ENCODE assay signal across 8 cellular contexts in genomic region chr11:64357904-64358535, GRCh38. TPM values are rescaled to one million over a fixed set of nuclear protein-coding genes. Genes with fewer than 3 reads are reported as not detected.
DNase-seq lines count a peak whose midpoint lies in the region; ATAC-seq, FAIRE-seq and TF ChIP-seq lines count a peak whose summit lies in the region.

No MANE protein-coding gene starts in this region.

- peak overlapping the region; percentile 93 for H2BK120ac ChIP-seq in IMR-90 (ENCODE audit: low read depth, low read length)

- H3K4me1 ChIP-seq in A549 (peaks cover 50% of the 10 kb centered on the region), IMR-90 (ENCODE audit: control insufficient read depth, insufficient read depth, low read length) (peaks cover 27% of the 10 kb centered on the region)

- peak overlapping the region; percentile 49; the same call in 1 of the 2 replicates for H2BK20ac ChIP-seq in IMR-90 (ENCODE audit: low read depth, low read length)

- peak overlapping the region; percentile 86 to 98 for H3K27ac ChIP-seq in A549
- H3K27ac ChIP-seq in IMR-90 (ENCODE audit: insufficient read depth, low read length), result peak overlapping the region; percentile 91

- dilution Hi-C loops in IMR-90 (cut with HindIII; ENCODE audit: low sequenced_read_pairs, unreplicated experiment), result no loop called here

- ATAC-seq in A549 (peak; percentile 27 to 52), IMR-90 (ENCODE audit: low read depth) (no peak), HG03469 (IDR thresholded peaks at IDR 0.05; ENCODE audit: unreplicated experiment) (no peak)
- peak; percentile 52 for ATAC-seq in stimulated activated naive CD8-positive, alpha-beta T cell treated with anti-CD3 and anti-CD28 coated beads, Interleukin-15, amount 100 ng/mL, for 72 hours

- FAIRE-seq in A549 (lab: Jason Lieb, UNC), result no peak

- DNase-seq in A549 (ENCODE audit: low read depth in 1 of 2, low spot score in 1 of 2), result peak; percentile 56 to 58
- no peak for DNase-seq in IMR-90
- peak; percentile 28 for DNase-seq in activated T-helper 2 cell treated with anti-CD3 and anti-CD28 coated beads, Interferon-gamma antibody, Interleukin-2, Interleukin-4, amounts not matched to agents 10 μg/mL and 5 μg/mL and 100 μg/mL, durations not matched to agents 14 hours and 24 hours and 36 hours (ENCODE audit: low spot score)
- DNase-seq in kidney tubule cell (ENCODE audit: low spot score), result peak; percentile 75
- peak; percentile 36 to 46 for DNase-seq in stimulated activated naive CD8-positive, alpha-beta T cell treated with anti-CD3 and anti-CD28 coated beads, Interleukin-15, amount 100 ng/mL, for 72 hours
- DNase-seq in NCI-H2107 treated with DMSO at 0.1 percent for 48 hours (lab: John Stamatoyannopoulos, UW; ENCODE audit: unreplicated experiment), result no peak
- DNase-seq in NAMALWA (ENCODE audit: low spot score), result no peak

- TF ChIP-seq CTCF in A549 (IDR thresholded peaks at IDR 0.05) (no peak), IMR-90 (conservative IDR thresholded peaks at IDR 0.05; ENCODE audit: low read depth, low read length) (no peak)

- peak overlapping the region; percentile 90 for H3K23ac ChIP-seq in IMR-90 (ENCODE audit: low read depth, low read length)

- H3K9me3 Mint-ChIP-seq in activated T-helper 2 cell treated with anti-CD3 and anti-CD28 coated beads, Interferon-gamma antibody, Interleukin-2, Interleukin-4, amounts not matched to agents 10 μg/mL and 5 μg/mL and 100 μg/mL, durations not matched to agents 14 hours and 24 hours and 36 hours, result no peaks in the 10 kb centered on the region
- no peaks in the 10 kb centered on the region for H3K9me3 Mint-ChIP-seq in stimulated activated naive CD8-positive, alpha-beta T cell treated with anti-CD3 and anti-CD28 coated beads, Interleukin-15, amount 100 ng/mL, for 72 hours

- H3K79me1 ChIP-seq in IMR-90 (ENCODE audit: low read depth in 1 of 2, low read length in 2 of 2), result peaks cover 6 to 52% of the 10 kb centered on the region in 2 experiments

- H4K8ac ChIP-seq in IMR-90 (ENCODE audit: low read depth in 2 of 2, low read length in 2 of 2), result peak overlapping the region; percentile 94 to 97

- in situ Hi-C loops in IMR-90 (cut with MboI; ENCODE audit: low sequenced_read_pairs), result no loop called here

- H3K4me2 ChIP-seq in A549 (peak overlapping the region; percentile 87), IMR-90 (ENCODE audit: low read depth, low read length) (peak overlapping the region; percentile 82)

- WGBS in A549 (ENCODE audit: missing lambda C conversion rate), result 23% methylated on average over 6 of the region's 13 CpGs
- WGBS in IMR-90 (ENCODE audit: extremely low coverage in 2 of 2, insufficient read length in 1 of 2), 2 experiments, result 38% methylated on average over 3 of the region's 13 CpGs; no CpG with 5 or more reads in 1 of the 2 experiments

- H2BK5ac ChIP-seq in IMR-90 (ENCODE audit: low read depth, low read length, poor library complexity, severe bottlenecking), result peak overlapping the region; percentile 92

- H3K36me3 ChIP-seq in IMR-90 (ENCODE audit: control insufficient read depth, insufficient read depth, low read length), result peaks cover 18% of the 10 kb centered on the region

- H3K4me3 ChIP-seq in A549 (peak overlapping the region; percentile 73), IMR-90 (ENCODE audit: insufficient read depth, low read depth, low read length) (no peak overlapping the region)

- POLR2A ChIA-PET in A549 (lab: Yijun Ruan, JAX) (interaction anchor here (0.5 to 4.6 kb wide), 2 partner anchors 40 to 57 kb away, joined by 3 to 50 read pairs; partner anchors contain the start of genes PRDX5 and TRMT112), IMR-90 (lab: Charles Lee; ENCODE audit: unreplicated experiment) (no interaction called here)

- H3K9ac ChIP-seq in IMR-90 (ENCODE audit: low read depth, low read length), result peak overlapping the region; percentile 79

- H3K27ac Mint-ChIP-seq in activated T-helper 2 cell treated with anti-CD3 and anti-CD28 coated beads, Interferon-gamma antibody, Interleukin-2, Interleukin-4, amounts not matched to agents 10 μg/mL and 5 μg/mL and 100 μg/mL, durations not matched to agents 14 hours and 24 hours and 36 hours, result peak overlapping the region; percentile 83
- H3K27ac Mint-ChIP-seq in stimulated activated naive CD8-positive, alpha-beta T cell treated with anti-CD3 and anti-CD28 coated beads, Interleukin-15, amount 100 ng/mL, for 72 hours, result no peak overlapping the region

- H4K20me1 ChIP-seq in IMR-90 (ENCODE audit: insufficient read depth, low read length), result no peaks in the 10 kb centered on the region

- H2AK9ac ChIP-seq in IMR-90 (replicated peaks; ENCODE audit: low read depth, low read length, poor library complexity), result peak overlapping the region; percentile 99

- H3K36me3 Mint-ChIP-seq in activated T-helper 2 cell treated with anti-CD3 and anti-CD28 coated beads, Interferon-gamma antibody, Interleukin-2, Interleukin-4, amounts not matched to agents 10 μg/mL and 5 μg/mL and 100 μg/mL, durations not matched to agents 14 hours and 24 hours and 36 hours (ENCODE audit: low read depth), result peaks cover 42% of the 10 kb centered on the region

- TF ChIP-seq POLR2A in A549 (IDR thresholded peaks at IDR 0.05; ENCODE audit: low read length), result peak; percentile 12; the same call in 1 of the 2 replicates
- TF ChIP-seq POLR2A in IMR-90 (IDR thresholded peaks at IDR 0.05; ENCODE audit: low read depth, low read length), result no peak

- peaks cover 21% of the 10 kb centered on the region for H3K4me1 Mint-ChIP-seq in activated T-helper 2 cell treated with anti-CD3 and anti-CD28 coated beads, Interferon-gamma antibody, Interleukin-2, Interleukin-4, amounts not matched to agents 10 μg/mL and 5 μg/mL and 100 μg/mL, durations not matched to agents 14 hours and 24 hours and 36 hours (ENCODE audit: low read depth)
- H3K4me1 Mint-ChIP-seq in stimulated activated naive CD8-positive, alpha-beta T cell treated with anti-CD3 and anti-CD28 coated beads, Interleukin-15, amount 100 ng/mL, for 72 hours, result peaks cover 70% of the 10 kb centered on the region

- H3K18ac ChIP-seq in IMR-90 (ENCODE audit: low read depth, low read length), result peak overlapping the region; percentile 20

- H3K14ac ChIP-seq in IMR-90 (replicated peaks; ENCODE audit: low read depth, low read length), result peak overlapping the region; percentile 97

- H3K27me3 Mint-ChIP-seq in activated T-helper 2 cell treated with anti-CD3 and anti-CD28 coated beads, Interferon-gamma antibody, Interleukin-2, Interleukin-4, amounts not matched to agents 10 μg/mL and 5 μg/mL and 100 μg/mL, durations not matched to agents 14 hours and 24 hours and 36 hours (ENCODE audit: low read depth), result no peaks in the 10 kb centered on the region
- no peaks in the 10 kb centered on the region for H3K27me3 Mint-ChIP-seq in stimulated activated naive CD8-positive, alpha-beta T cell treated with anti-CD3 and anti-CD28 coated beads, Interleukin-15, amount 100 ng/mL, for 72 hours

- H2BK15ac ChIP-seq in IMR-90 (ENCODE audit: low read depth, low read length), result peak overlapping the region; percentile 98; the same call in 2 of the 3 replicates

- no peaks in the 10 kb centered on the region for H3K27me3 ChIP-seq in IMR-90 (ENCODE audit: control insufficient read depth, insufficient read depth, low read length)

- H3K9me3 ChIP-seq in A549, result no peaks in the 10 kb centered on the region
- H3K9me3 ChIP-seq in IMR-90 (ENCODE audit: control insufficient read depth, insufficient read depth, low read length), result no peaks in the 10 kb centered on the region

- H3K56ac ChIP-seq in IMR-90 (ENCODE audit: extremely low read depth, insufficient read depth, low read length), result peak overlapping the region; percentile 75

- peak overlapping the region; percentile 98 for H4K91ac ChIP-seq in IMR-90 (ENCODE audit: insufficient read depth, low read depth, low read length)

- TF ChIP-seq RAD21 in A549 (conservative IDR thresholded peaks at IDR 0.05 in 1 of 2, IDR thresholded peaks at IDR 0.05 in 1 of 2), result no peak
- TF ChIP-seq RAD21 in IMR-90 (IDR thresholded peaks at IDR 0.05; ENCODE audit: low read length), result no peak

- intact Hi-C loops in IMR-90 (cut with micrococcal nuclease), result loop anchor here (5.0 kb wide), 1 partner anchor 294 kb away; no protein-coding TSS in a partner anchor
- intact Hi-C loops in activated T-helper 2 cell treated with anti-CD3 and anti-CD28 coated beads, Interferon-gamma antibody, Interleukin-2, Interleukin-4, amounts not matched to agents 10 μg/mL and 5 μg/mL and 100 μg/mL, durations not matched to agents 14 hours and 24 hours and 36 hours (cut with micrococcal nuclease), result loop anchor here (1.0 to 5.0 kb wide), 3 partner anchors 17 to 151 kb away; partner anchors contain the start of genes CCDC88B, FERMT3 and TRMT112

- peak overlapping the region; percentile 99 for H2AK5ac ChIP-seq in IMR-90 (ENCODE audit: low read depth, low read length)

- peak overlapping the region; percentile 77 for H3K4me3 Mint-ChIP-seq in activated T-helper 2 cell treated with anti-CD3 and anti-CD28 coated beads, Interferon-gamma antibody, Interleukin-2, Interleukin-4, amounts not matched to agents 10 μg/mL and 5 μg/mL and 100 μg/mL, durations not matched to agents 14 hours and 24 hours and 36 hours (ENCODE audit: low read depth)
- H3K4me3 Mint-ChIP-seq in stimulated activated naive CD8-positive, alpha-beta T cell treated with anti-CD3 and anti-CD28 coated beads, Interleukin-15, amount 100 ng/mL, for 72 hours, result peak overlapping the region; percentile 60 to 75

- no peak for TF ChIP-seq EP300 in A549 (IDR thresholded peaks at IDR 0.05)

- peak overlapping the region; percentile 60 for H2AFZ ChIP-seq in IMR-90 (replicated peaks; ENCODE audit: low read length, poor library complexity)

- H3K9me1 ChIP-seq in IMR-90 (ENCODE audit: insufficient read depth, low read length), result peaks cover 18% of the 10 kb centered on the region

- H4K5ac ChIP-seq in IMR-90 (ENCODE audit: low read depth, low read length), result peak overlapping the region; percentile 70

- CTCF ChIA-PET in A549 (lab: Yijun Ruan, JAX), result interaction anchor here (0.6 to 33.9 kb wide), 11 partner anchors 9 to 307 kb away, joined by 3 to 996 read pairs (median 10); partner anchors contain the start of genes CATSPERZ, CCDC88B, ESRRA and PRDX5
- CTCF ChIA-PET in IMR-90 (lab: Yijun Ruan, JAX), result no interaction called here

- BruUV-seq in IMR-90 (replicated peaks; lab: Mats Ljungman, UMichigan), result no TSS peak

- H3K4ac ChIP-seq in IMR-90 (ENCODE audit: low read depth, low read length), result peak overlapping the region; percentile 99

RNA-seq across cellular contexts. Expression of gene RPS6KA4, which starts 0.9 kb away (rescaled TPM):
- polyA plus RNA-seq in A549 (2011; rRNA removed), result 19.1 and 21.4 TPM in 2 replicates
- polyA plus RNA-seq in A549 (2012; cell fraction: cytosol; rRNA removed), result 39.3 and 53.0 TPM in 2 replicates
- polyA plus RNA-seq in A549 (2012; cell fraction: nucleus; rRNA removed), result 69.4 and 106 TPM in 2 replicates
- 34.5 to 40.4 TPM (median 35.9 TPM) in 3 replicates for polyA plus RNA-seq in A549 (2017; fragmentation: RNase III; extraction: RNeasy Plus Mini Kit Qiagen cat#74134 plus additional on column Dnase treatment)
- 29.3 and 30.1 TPM in 2 replicates for polyA minus RNA-seq in A549 (2011; rRNA and poly(A)+ RNA removed)
- total RNA-seq in IMR-90 (2012; rRNA removed), result 43.3 and 52.9 TPM in 2 replicates
- polyA plus RNA-seq in IMR-90 (2012; rRNA removed), result 38.8 and 46.7 TPM in 2 replicates
- 36.4 and 60.6 TPM in 2 replicates for polyA plus RNA-seq in IMR-90 (2012; cell fraction: cytosol; rRNA removed)
- polyA plus RNA-seq in IMR-90 (2012; cell fraction: nucleus; rRNA removed; ENCODE audit: low replicate concordance), result 52.0 and 125 TPM in 2 replicates
- 38.7 and 43.7 TPM in 2 replicates for total RNA-seq in activated T-helper 2 cell treated with anti-CD3 and anti-CD28 coated beads, Interferon-gamma antibody, Interleukin-2, Interleukin-4, amounts not matched to agents 10 μg/mL and 5 μg/mL and 100 μg/mL, durations not matched to agents 14 hours and 24 hours and 36 hours

RNA-seq across cellular contexts. Expression of gene CCDC88B, which starts 18.0 kb away (rescaled TPM):
- polyA plus RNA-seq in A549 (2011; rRNA removed), result 4.8 and 5.7 TPM in 2 replicates
- polyA plus RNA-seq in A549 (2012; cell fraction: cytosol; rRNA removed), result 9.6 and 10.2 TPM in 2 replicates
- 10.0 and 12.3 TPM in 2 replicates for polyA plus RNA-seq in A549 (2012; cell fraction: nucleus; rRNA removed)
- 8.8 to 10.3 TPM (median 9.7 TPM) in 3 replicates for polyA plus RNA-seq in A549 (2017; fragmentation: RNase III; extraction: RNeasy Plus Mini Kit Qiagen cat#74134 plus additional on column Dnase treatment)
- 1.4 and 1.8 TPM in 2 replicates for polyA minus RNA-seq in A549 (2011; rRNA and poly(A)+ RNA removed)
- total RNA-seq in IMR-90 (2012; rRNA removed), result 1.3 and 1.7 TPM in 2 replicates
- polyA plus RNA-seq in IMR-90 (2012; rRNA removed), result 2.5 and 3.1 TPM in 2 replicates
- polyA plus RNA-seq in IMR-90 (2012; cell fraction: cytosol; rRNA removed), result 2.6 and 2.9 TPM in 2 replicates
- 2.4 and 3.8 TPM in 2 replicates for polyA plus RNA-seq in IMR-90 (2012; cell fraction: nucleus; rRNA removed; ENCODE audit: low replicate concordance)
- 127 and 128 TPM in 2 replicates for total RNA-seq in activated T-helper 2 cell treated with anti-CD3 and anti-CD28 coated beads, Interferon-gamma antibody, Interleukin-2, Interleukin-4, amounts not matched to agents 10 μg/mL and 5 μg/mL and 100 μg/mL, durations not matched to agents 14 hours and 24 hours and 36 hours

RNA-seq across cellular contexts. Expression of gene PRDX5, which starts 40.1 kb away (rescaled TPM):
- polyA plus RNA-seq in A549 (2011; rRNA removed) (305 and 377 TPM in 2 replicates), A549 (2017; fragmentation: RNase III; extraction: RNeasy Plus Mini Kit Qiagen cat#74134 plus additional on column Dnase treatment) (442 to 500 TPM (median 491 TPM) in 3 replicates), IMR-90 (2012; rRNA removed) (292 and 332 TPM in 2 replicates)
- polyA plus RNA-seq in A549 (2012; cell fraction: cytosol; rRNA removed), result 572 and 685 TPM in 2 replicates
- polyA plus RNA-seq in A549 (2012; cell fraction: nucleus; rRNA removed), result 250 and 325 TPM in 2 replicates
- 81.0 and 91.2 TPM in 2 replicates for polyA minus RNA-seq in A549 (2011; rRNA and poly(A)+ RNA removed)
- 120 and 160 TPM in 2 replicates for total RNA-seq in IMR-90 (2012; rRNA removed)
- 766 and 775 TPM in 2 replicates for polyA plus RNA-seq in IMR-90 (2012; cell fraction: cytosol; rRNA removed)
- polyA plus RNA-seq in IMR-90 (2012; cell fraction: nucleus; rRNA removed; ENCODE audit: low replicate concordance), result 159 and 265 TPM in 2 replicates
- total RNA-seq in activated T-helper 2 cell treated with anti-CD3 and anti-CD28 coated beads, Interferon-gamma antibody, Interleukin-2, Interleukin-4, amounts not matched to agents 10 μg/mL and 5 μg/mL and 100 μg/mL, durations not matched to agents 14 hours and 24 hours and 36 hours, result 112 and 118 TPM in 2 replicates

RNA-seq across cellular contexts. Expression of gene TRMT112, which starts 40.7 kb away (rescaled TPM):
- polyA plus RNA-seq in A549 (2011; rRNA removed) (305 and 363 TPM in 2 replicates), A549 (2017; fragmentation: RNase III; extraction: RNeasy Plus Mini Kit Qiagen cat#74134 plus additional on column Dnase treatment) (424 to 447 TPM (median 440 TPM) in 3 replicates), IMR-90 (2012; rRNA removed) (173 and 206 TPM in 2 replicates)
- 405 and 507 TPM in 2 replicates for polyA plus RNA-seq in A549 (2012; cell fraction: cytosol; rRNA removed)
- polyA plus RNA-seq in A549 (2012; cell fraction: nucleus; rRNA removed), result 233 and 467 TPM in 2 replicates
- 74.2 and 84.5 TPM in 2 replicates for polyA minus RNA-seq in A549 (2011; rRNA and poly(A)+ RNA removed)
- 202 and 206 TPM in 2 replicates for total RNA-seq in IMR-90 (2012; rRNA removed)
- polyA plus RNA-seq in IMR-90 (2012; cell fraction: cytosol; rRNA removed), result 669 and 1,019 TPM in 2 replicates
- polyA plus RNA-seq in IMR-90 (2012; cell fraction: nucleus; rRNA removed; ENCODE audit: low replicate concordance), result 158 and 162 TPM in 2 replicates
- total RNA-seq in activated T-helper 2 cell treated with anti-CD3 and anti-CD28 coated beads, Interferon-gamma antibody, Interleukin-2, Interleukin-4, amounts not matched to agents 10 μg/mL and 5 μg/mL and 100 μg/mL, durations not matched to agents 14 hours and 24 hours and 36 hours, result 290 and 291 TPM in 2 replicates

RNA-seq across cellular contexts. Expression of gene ESRRA, which starts 52.7 kb away (rescaled TPM):
- 13.9 and 15.2 TPM in 2 replicates for polyA plus RNA-seq in A549 (2011; rRNA removed)
- polyA plus RNA-seq in A549 (2012; cell fraction: cytosol; rRNA removed), result 30.4 and 39.1 TPM in 2 replicates
- 43.3 and 53.6 TPM in 2 replicates for polyA plus RNA-seq in A549 (2012; cell fraction: nucleus; rRNA removed)
- polyA plus RNA-seq in A549 (2017; fragmentation: RNase III; extraction: RNeasy Plus Mini Kit Qiagen cat#74134 plus additional on column Dnase treatment), result 30.9 to 35.5 TPM (median 33.5 TPM) in 3 replicates
- polyA minus RNA-seq in A549 (2011; rRNA and poly(A)+ RNA removed), result 11.4 and 19.0 TPM in 2 replicates
- 10.2 and 10.3 TPM in 2 replicates for total RNA-seq in IMR-90 (2012; rRNA removed)
- 15.0 and 15.8 TPM in 2 replicates for polyA plus RNA-seq in IMR-90 (2012; rRNA removed)
- polyA plus RNA-seq in IMR-90 (2012; cell fraction: cytosol; rRNA removed), result 18.8 and 20.4 TPM in 2 replicates
- polyA plus RNA-seq in IMR-90 (2012; cell fraction: nucleus; rRNA removed; ENCODE audit: low replicate concordance), result 16.3 and 44.0 TPM in 2 replicates
- total RNA-seq in activated T-helper 2 cell treated with anti-CD3 and anti-CD28 coated beads, Interferon-gamma antibody, Interleukin-2, Interleukin-4, amounts not matched to agents 10 μg/mL and 5 μg/mL and 100 μg/mL, durations not matched to agents 14 hours and 24 hours and 36 hours, result 49.4 and 54.6 TPM in 2 replicates

Comparison
In these comparisons a context has a peak if more than half of its experiments do, and no peak if none do; other contexts are left out.
1. ATAC-seq: peak in A549 (2 of 2) and stimulated activated naive CD8-positive, alpha-beta T cell treated with anti-CD3 and anti-CD28 coated beads, Interleukin-15, amount 100 ng/mL, for 72 hours (single experiment); none in IMR-90 (single experiment) and HG03469 (single experiment).
2. DNase-seq: peak in A549 (2 of 2), activated T-helper 2 cell treated with anti-CD3 and anti-CD28 coated beads, Interferon-gamma antibody, Interleukin-2, Interleukin-4, amounts not matched to agents 10 μg/mL and 5 μg/mL and 100 μg/mL, durations not matched to agents 14 hours and 24 hours and 36 hours (single experiment), kidney tubule cell (single experiment) and stimulated activated naive CD8-positive, alpha-beta T cell treated with anti-CD3 and anti-CD28 coated beads, Interleukin-15, amount 100 ng/mL, for 72 hours (2 of 2); none in IMR-90 (single experiment), NCI-H2107 treated with DMSO at 0.1 percent for 48 hours (single experiment) and NAMALWA (single experiment).
3. RNA of gene CCDC88B, which starts 18.0 kb away (total RNA-seq): 127 to 128 TPM in activated T-helper 2 cell treated with anti-CD3 and anti-CD28 coated beads, Interferon-gamma antibody, Interleukin-2, Interleukin-4, amounts not matched to agents 10 μg/mL and 5 μg/mL and 100 μg/mL, durations not matched to agents 14 hours and 24 hours and 36 hours; 1.3 to 1.7 TPM in IMR-90; every median in the first group is over 10 times any median in the second.